ENCODE assay signal across 9 cellular contexts in the genomic region with DNA sequence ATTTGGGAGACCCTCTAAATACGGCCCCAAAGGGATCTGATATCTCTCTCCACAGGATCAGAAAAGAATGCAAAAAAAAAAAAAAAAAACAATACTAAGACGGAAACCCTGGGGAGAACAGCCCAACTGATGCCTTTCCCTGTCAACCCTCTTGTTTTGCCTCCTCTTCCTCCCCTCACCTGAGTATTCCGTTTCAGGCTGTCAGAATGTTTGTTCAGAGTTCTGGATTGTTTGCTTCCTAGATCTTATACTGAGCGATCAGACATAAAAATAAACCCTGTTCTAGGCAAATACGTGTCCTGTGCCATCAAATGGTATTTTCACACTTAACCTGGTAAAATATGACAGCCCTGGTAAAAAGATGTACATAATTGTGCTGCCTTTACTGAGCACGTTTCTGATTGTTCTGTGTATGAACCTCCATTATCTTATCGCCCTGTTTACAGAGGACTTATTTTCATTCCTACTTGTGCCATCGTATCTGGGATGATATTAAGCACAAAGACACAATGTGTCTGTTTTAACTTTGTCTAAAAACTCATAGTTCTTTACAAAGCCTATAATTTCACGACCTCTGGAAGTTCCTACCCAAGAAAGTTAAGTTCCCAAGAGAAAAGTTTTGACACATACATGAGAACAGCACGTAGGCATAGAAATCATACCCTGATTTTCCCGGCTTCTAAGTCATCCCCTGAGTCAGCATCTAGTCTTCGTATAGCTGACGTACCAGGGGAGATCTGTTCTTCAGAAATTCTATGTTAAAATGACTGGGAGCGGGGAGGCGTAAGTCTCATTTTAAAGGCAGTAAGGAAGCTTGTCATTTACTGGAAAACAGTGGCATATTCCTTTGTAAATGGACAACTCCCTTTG. TPM values are rescaled to one million over a fixed set of nuclear protein-coding genes. Genes with fewer than 3 reads are reported as not detected.
DNase-seq lines count a peak whose midpoint lies in the region; TF ChIP-seq lines count a peak whose summit lies in the region.
"Had no signal": no experiment of that assay in that cellular context is flagged by ENCODE, and none has a peak within 500 bp of the region (broad histone marks: within the 10 kb centered on the region; RNA-seq: fewer than 3 reads in every experiment).

No MANE protein-coding gene starts in this region.

- H3K4me3 ChIP-seq in iPS-18a (ENCODE audit: low read length) (no peak overlapping the region), stomach (peak overlapping the region; percentile 16 to 35 (median 33))

- peak overlapping the region; percentile 84 for H3K27ac ChIP-seq in iPS-18a (ENCODE audit: low read length)
- peak overlapping the region; percentile 56 to 93 (median 87) for H3K27ac ChIP-seq in stomach

- no peak overlapping the region for H3K4me3 Mint-ChIP-seq in activated T-helper 2 cell treated with anti-CD3 and anti-CD28 coated beads, Interferon-gamma antibody, Interleukin-2, Interleukin-4, amounts not matched to agents 10 μg/mL and 5 μg/mL and 100 μg/mL, durations not matched to agents 14 hours and 24 hours and 36 hours (ENCODE audit: low read depth)

- H3K4me1 ChIP-seq in iPS-18a (ENCODE audit: control insufficient read depth, low read depth, low read length): peaks cover 32% of the 10 kb centered on the region
- H3K4me1 ChIP-seq in stomach: peaks cover 31 to 47% (median 38%) of the 10 kb centered on the region in 4 donors

- H3K36me3 Mint-ChIP-seq in activated T-helper 2 cell treated with anti-CD3 and anti-CD28 coated beads, Interferon-gamma antibody, Interleukin-2, Interleukin-4, amounts not matched to agents 10 μg/mL and 5 μg/mL and 100 μg/mL, durations not matched to agents 14 hours and 24 hours and 36 hours (ENCODE audit: low read depth): no peaks in the 10 kb centered on the region

- TF ChIP-seq EP300 in stomach (IDR thresholded peaks at IDR 0.05): no peak

- peak overlapping the region; percentile 3 for H3K27ac Mint-ChIP-seq in activated T-helper 2 cell treated with anti-CD3 and anti-CD28 coated beads, Interferon-gamma antibody, Interleukin-2, Interleukin-4, amounts not matched to agents 10 μg/mL and 5 μg/mL and 100 μg/mL, durations not matched to agents 14 hours and 24 hours and 36 hours

- no peaks in the 10 kb centered on the region for H3K9me3 Mint-ChIP-seq in activated T-helper 2 cell treated with anti-CD3 and anti-CD28 coated beads, Interferon-gamma antibody, Interleukin-2, Interleukin-4, amounts not matched to agents 10 μg/mL and 5 μg/mL and 100 μg/mL, durations not matched to agents 14 hours and 24 hours and 36 hours

- intact Hi-C loops in activated T-helper 2 cell treated with anti-CD3 and anti-CD28 coated beads, Interferon-gamma antibody, Interleukin-2, Interleukin-4, amounts not matched to agents 10 μg/mL and 5 μg/mL and 100 μg/mL, durations not matched to agents 14 hours and 24 hours and 36 hours (cut with micrococcal nuclease): loop anchor here (2.0 kb wide), 1 partner anchor 186 kb away; no protein-coding TSS in a partner anchor
- intact Hi-C loops in stomach (cut with DNase I; ENCODE audit: low total_unique reads): no loop called here

- peak overlapping the region; percentile 14 for H3K9ac ChIP-seq in iPS-18a (ENCODE audit: low read length)

- no peak for TF ChIP-seq CTCF in stomach (IDR thresholded peaks at IDR 0.05)

- DNase-seq in HS-5 (ENCODE audit: low read depth) (peak; percentile 72), stomach (no peak), NCI-H1436 treated with DMSO at 0.1 percent for 48 hours (lab: John Stamatoyannopoulos, UW) (no peak), occipital lobe (lab: John Stamatoyannopoulos, UW) (no peak), NCI-H510A (lab: John Stamatoyannopoulos, UW) (no peak), D341Med (ENCODE audit: low spot score) (no peak)
- DNase-seq in activated T-helper 2 cell treated with anti-CD3 and anti-CD28 coated beads, Interferon-gamma antibody, Interleukin-2, Interleukin-4, amounts not matched to agents 10 μg/mL and 5 μg/mL and 100 μg/mL, durations not matched to agents 14 hours and 24 hours and 36 hours (ENCODE audit: low spot score): no peak
- DNase-seq: NCI-H1417 treated with DMSO at 0.1 percent for 48 hours had no signal

- no peaks in the 10 kb centered on the region for H3K9me3 ChIP-seq in iPS-18a (ENCODE audit: control insufficient read depth, low read depth, low read length)
- no peaks in the 10 kb centered on the region for H3K9me3 ChIP-seq in stomach

- H3K27me3 Mint-ChIP-seq in activated T-helper 2 cell treated with anti-CD3 and anti-CD28 coated beads, Interferon-gamma antibody, Interleukin-2, Interleukin-4, amounts not matched to agents 10 μg/mL and 5 μg/mL and 100 μg/mL, durations not matched to agents 14 hours and 24 hours and 36 hours (ENCODE audit: low read depth): no peaks in the 10 kb centered on the region

- H3K27me3 ChIP-seq in iPS-18a (ENCODE audit: control insufficient read depth, insufficient read depth, low read length) (no peaks in the 10 kb centered on the region), stomach (no peaks in the 10 kb centered on the region)

- peaks cover 27% of the 10 kb centered on the region for H3K4me1 Mint-ChIP-seq in activated T-helper 2 cell treated with anti-CD3 and anti-CD28 coated beads, Interferon-gamma antibody, Interleukin-2, Interleukin-4, amounts not matched to agents 10 μg/mL and 5 μg/mL and 100 μg/mL, durations not matched to agents 14 hours and 24 hours and 36 hours (ENCODE audit: low read depth)

- TF ChIP-seq POLR2A in stomach (IDR thresholded peaks at IDR 0.05): no peak

- H3K36me3 ChIP-seq in iPS-18a (ENCODE audit: control insufficient read depth, low read depth, low read length): no peaks in the 10 kb centered on the region
- no peaks in the 10 kb centered on the region for H3K36me3 ChIP-seq in stomach

- WGBS in stomach, 5 donors: 46 to 68% (median 58%) methylated on average over 15 of the region's 15 CpGs

RNA-seq across cellular contexts. Expression of a gene that starts 0.9 kb away (rescaled TPM):
- total RNA-seq in activated T-helper 2 cell treated with anti-CD3 and anti-CD28 coated beads, Interferon-gamma antibody, Interleukin-2, Interleukin-4, amounts not matched to agents 10 μg/mL and 5 μg/mL and 100 μg/mL, durations not matched to agents 14 hours and 24 hours and 36 hours: 25.4 and 27.2 TPM in 2 replicates
- total RNA-seq in stomach (100 to 1,000 TPM in 1 of 5 donors, 10 to 100 TPM in 4; 26.9 to 253 (median 64.3) TPM), occipital lobe (182 TPM)
- 10 to 100 TPM in 1 of 3 donors, 1 to 10 TPM in 2; 5.3 to 10.7 (median 9.5) TPM for polyA plus RNA-seq in stomach
